In the genomic region with DNA sequence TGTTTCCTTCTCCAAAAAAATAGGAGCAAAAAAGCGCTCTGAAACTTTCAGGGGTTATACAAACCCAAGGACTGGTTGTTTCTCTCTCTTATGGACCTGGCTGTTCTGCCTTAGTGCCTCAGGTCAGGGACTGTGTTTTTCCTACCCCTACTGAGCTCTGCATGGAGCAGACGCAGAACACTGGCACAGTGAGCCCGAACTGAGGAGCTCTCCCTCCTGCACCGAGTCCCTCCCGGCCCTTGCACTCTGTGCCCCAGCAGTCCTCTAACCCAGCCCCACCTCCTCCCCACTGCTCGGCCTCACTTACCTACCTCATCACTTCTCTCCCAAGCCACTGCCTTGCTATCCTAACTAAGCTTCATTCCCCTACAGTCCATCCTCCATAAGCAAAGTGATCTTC, we compare ENCODE assay signal across 1 cellular context.
TF ChIP-seq lines count a peak whose summit lies in the region.

No MANE protein-coding gene starts in this region.

TF ChIP-seq in endothelial cell of umbilical vein, 7 proteins besides CTCF, POLR2A, EP300 and RAD21:
- TF ChIP-seq EZH2 (IDR thresholded peaks at IDR 0.05; ENCODE audit: borderline replicate concordance, low read depth, low read length, severe bottlenecking) = peak; percentile 36
- TF ChIP-seq FOS (IDR thresholded peaks at IDR 0.05; ENCODE audit: borderline replicate concordance, insufficient read depth, low read length) = no peak
- TF ChIP-seq, protein P1, sequence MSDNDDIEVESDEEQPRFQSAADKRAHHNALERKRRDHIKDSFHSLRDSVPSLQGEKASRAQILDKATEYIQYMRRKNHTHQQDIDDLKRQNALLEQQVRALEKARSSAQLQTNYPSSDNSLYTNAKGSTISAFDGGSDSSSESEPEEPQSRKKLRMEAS (IDR thresholded peaks at IDR 0.05; ENCODE audit: insufficient read depth, insufficient read length) = no peak
